8 cellular contexts compared by ENCODE assay signal in the genomic region with DNA sequence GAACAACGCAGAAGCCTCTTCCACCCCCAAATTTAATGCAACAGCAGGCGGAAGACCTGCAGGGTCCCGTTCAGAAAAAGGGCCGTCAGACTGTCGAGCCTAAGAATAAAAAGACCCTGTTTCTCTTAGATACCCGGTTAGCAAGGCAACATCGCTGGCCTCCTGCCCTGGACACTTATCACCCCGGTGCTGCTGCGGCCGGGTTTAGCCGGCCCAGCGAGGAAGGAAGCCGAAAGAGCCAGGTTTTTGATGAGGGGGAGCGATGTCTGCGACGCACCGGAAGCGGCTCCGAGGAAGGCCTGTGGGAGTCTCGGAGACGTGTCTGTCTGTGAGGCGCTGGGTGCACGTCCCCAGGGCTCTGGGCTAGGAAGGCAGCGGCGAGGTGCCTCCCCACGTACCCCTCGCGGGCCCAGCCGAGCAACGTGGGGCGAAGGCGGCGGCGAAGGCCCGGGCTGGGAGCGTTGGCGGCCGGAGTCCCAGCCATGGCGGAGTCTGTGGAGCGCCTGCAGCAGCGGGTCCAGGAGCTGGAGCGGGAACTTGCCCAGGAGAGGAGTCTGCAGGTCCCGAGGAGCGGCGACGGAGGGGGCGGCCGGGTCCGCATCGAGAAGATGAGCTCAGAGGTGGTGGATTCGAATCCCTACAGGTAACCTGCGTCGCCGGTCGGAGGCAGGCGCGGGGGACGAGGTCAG. TPM values are rescaled to one million over a fixed set of nuclear protein-coding genes. Genes with fewer than 3 reads are reported as not detected.
DNase-seq lines count a peak whose midpoint lies in the region; ATAC-seq and TF ChIP-seq lines count a peak whose summit lies in the region.

Gene UBA5 (plus strand): TSS at position 274 of the 689 bp plus-strand sequence. CDS start 209 bp downstream, at position 483.

- no peak for DNase-seq in BJ (ENCODE audit: low read depth)
- peak; percentile 69 for DNase-seq in NCI-H69 (lab: John Stamatoyannopoulos, UW)
- DNase-seq in activated CD8-positive, alpha-beta T cell treated with anti-CD3 and anti-CD28 coated beads, Interleukin-2, amount 10 ng/mL, durations not matched to agents 7 days and 5 days: peak; percentile 76
- DNase-seq in effector CD4-positive, alpha-beta T cell: peak; percentile 61
- DNase-seq in lung microvascular endothelial cell (ENCODE audit: low read depth in 2 of 2): peak; percentile 44 to 73
- peak; percentile 35 to 59 (median 59) for DNase-seq in stimulated activated CD4-positive, alpha-beta T cell treated with anti-CD3 and anti-CD28 coated beads, TNF-alpha, amount 100 ng/mL, for 48 hours (ENCODE audit: low read depth in 3 of 3)

- TF ChIP-seq CTCF in BJ (IDR thresholded peaks at IDR 0.05; ENCODE audit: insufficient read depth, low read depth, low read length): no peak

- ATAC-seq in GM19023 (IDR thresholded peaks at IDR 0.05; ENCODE audit: unreplicated experiment) (peak; percentile 76), HG03175 (IDR thresholded peaks at IDR 0.05; ENCODE audit: unreplicated experiment) (peak; percentile 73)
- ATAC-seq in activated CD8-positive, alpha-beta T cell treated with anti-CD3 and anti-CD28 coated beads, Interleukin-2, amount 10 ng/mL, durations not matched to agents 7 days and 5 days: peak; percentile 90

- peak within 1 kb of the TSS; percentile 95 for H3K4me3 Mint-ChIP-seq in activated CD8-positive, alpha-beta T cell treated with anti-CD3 and anti-CD28 coated beads, Interleukin-2, amount 10 ng/mL, durations not matched to agents 7 days and 5 days

- H3K4me1 Mint-ChIP-seq in activated CD8-positive, alpha-beta T cell treated with anti-CD3 and anti-CD28 coated beads, Interleukin-2, amount 10 ng/mL, durations not matched to agents 7 days and 5 days (ENCODE audit: low read depth): peaks cover 41% of the 10 kb centered on the region

- no peaks in the 10 kb centered on the region for H3K36me3 ChIP-seq in BJ (ENCODE audit: control insufficient read depth, insufficient read depth, low read length)

- CTCF ChIA-PET in BJ (lab: Yijun Ruan, JAX): interaction anchor here (0.9 to 3.3 kb wide), 4 partner anchors 10 to 124 kb away, joined by 3 to 14 read pairs (median 10); no protein-coding TSS in a partner anchor
- CTCF ChIA-PET in activated CD8-positive, alpha-beta T cell treated with anti-CD3 and anti-CD28 coated beads, Interleukin-2, amount 10 ng/mL, durations not matched to agents 7 days and 5 days (lab: Charles Lee): interaction anchor here (1.0 to 2.6 kb wide), 3 partner anchors 18 to 19 kb away, joined by 3 to 18 read pairs (median 3); no protein-coding TSS in a partner anchor

- POLR2A ChIA-PET in BJ (lab: Charles Lee): interaction anchor here (1.3 kb wide), 1 partner anchor 124 kb away, joined by 3 read pairs; no protein-coding TSS in a partner anchor
- POLR2A ChIA-PET in activated CD8-positive, alpha-beta T cell treated with anti-CD3 and anti-CD28 coated beads, Interleukin-2, amount 10 ng/mL, durations not matched to agents 7 days and 5 days (lab: Charles Lee): interaction anchor here (0.8 to 1.5 kb wide), 2 partner anchors 14 to 24 kb away, joined by 4 read pairs; no protein-coding TSS in a partner anchor

- peaks cover 9% of the 10 kb centered on the region for H3K36me3 Mint-ChIP-seq in activated CD8-positive, alpha-beta T cell treated with anti-CD3 and anti-CD28 coated beads, Interleukin-2, amount 10 ng/mL, durations not matched to agents 7 days and 5 days (ENCODE audit: low read depth)

- peak within 1 kb of the TSS; percentile 64 for H3K4me3 ChIP-seq in BJ (ENCODE audit: low read depth, low read length)

- no peaks in the 10 kb centered on the region for H3K27me3 Mint-ChIP-seq in activated CD8-positive, alpha-beta T cell treated with anti-CD3 and anti-CD28 coated beads, Interleukin-2, amount 10 ng/mL, durations not matched to agents 7 days and 5 days (ENCODE audit: low read depth)

- H3K27ac Mint-ChIP-seq in activated CD8-positive, alpha-beta T cell treated with anti-CD3 and anti-CD28 coated beads, Interleukin-2, amount 10 ng/mL, durations not matched to agents 7 days and 5 days: peak within 1 kb of the TSS; percentile 99

- no peaks in the 10 kb centered on the region for H3K9me3 Mint-ChIP-seq in activated CD8-positive, alpha-beta T cell treated with anti-CD3 and anti-CD28 coated beads, Interleukin-2, amount 10 ng/mL, durations not matched to agents 7 days and 5 days (ENCODE audit: insufficient read depth)

- H3K27me3 ChIP-seq in BJ (ENCODE audit: control insufficient read depth, insufficient read depth, low read length): no peaks in the 10 kb centered on the region

RNA-seq across cellular contexts. Expression of gene UBA5, which starts in this region (rescaled TPM):
- polyA plus RNA-seq in BJ (2011; rRNA removed): 26.2 and 34.3 TPM in 2 replicates
- polyA minus RNA-seq in BJ (2011; rRNA and poly(A)+ RNA removed): 13.6 and 17.0 TPM in 2 replicates
- total RNA-seq in activated CD8-positive, alpha-beta T cell treated with anti-CD3 and anti-CD28 coated beads, Interleukin-2, amount 10 ng/mL, durations not matched to agents 7 days and 5 days: 10 to 100 TPM; 31.4 to 39.0 TPM
- total RNA-seq in lung microvascular endothelial cell: 19.4 TPM in 2 replicates
